ENCODE assay signal across 21 cellular contexts in the genomic region with DNA sequence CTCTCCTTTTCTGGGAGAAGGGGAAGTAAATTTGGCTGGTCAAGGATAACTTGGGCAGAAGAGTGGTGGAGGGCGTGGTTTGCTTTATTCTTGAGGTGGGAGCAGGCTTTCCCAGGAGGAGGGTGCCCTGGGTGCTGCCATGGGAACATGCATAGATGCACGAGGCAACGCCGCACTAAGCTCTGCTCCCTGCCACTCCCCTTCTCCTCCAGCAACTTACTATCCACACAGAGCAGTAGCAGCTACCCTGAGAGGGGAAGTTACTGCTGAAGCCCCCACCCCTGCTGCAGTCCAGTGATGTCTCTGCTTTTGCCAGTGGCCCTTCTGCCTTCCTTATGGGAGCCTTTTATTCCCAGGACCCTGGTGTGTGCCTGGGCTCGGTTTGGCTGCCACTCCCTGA.
"Had no signal": no experiment of that assay in that cellular context is flagged by ENCODE, and none has a peak within 500 bp of the region (broad histone marks: within the 10 kb centered on the region; RNA-seq: fewer than 3 reads in every experiment).

No MANE protein-coding gene starts in this region.

- H3K36me3 ChIP-seq: SJSA1 had no signal

- H3K4me3 ChIP-seq: SJSA1, SK-N-MC had no signal

- DNase-seq: KBM-7, MV-4-11, NCI-H1048, NCI-H1105, NCI-H1417, NCI-H1436 treated with DMSO at 0.1 percent for 48 hours, NCI-H1694, NCI-H187 treated with DMSO at 0.1 percent for 48 hours, NCI-H2029 treated with DMSO at 0.1 percent for 48 hours, NCI-H2107, NCI-H2171 treated with DMSO at 0.1 percent for 48 hours, NCI-H345, NCI-H446 treated with DMSO at 0.1 percent for 48 hours, NCI-H510A treated with DMSO at 0.1 percent for 48 hours, NCI-H526, NCI-H774, Right ventricle myocardium superior, RPMI8226, SIG-M5 had no signal

- H3K4me1 ChIP-seq: SJSA1 had no signal

- H3K27ac ChIP-seq: SJSA1, SK-N-MC had no signal

- H3K9me3 ChIP-seq: SJSA1 had no signal
